Comparison of ENCODE assay signal across 16 cellular contexts in genomic region chr17:39781814-39782213, GRCh38. TPM values are rescaled to one million over a fixed set of nuclear protein-coding genes. Genes with fewer than 3 reads are reported as not detected.
A peak's percentile ranks its signal among the peaks of the same experiment; 100 is the strongest.
DNase-seq lines count a peak whose midpoint lies in the region; ATAC-seq, FAIRE-seq and TF ChIP-seq lines count a peak whose summit lies in the region.
"Had no signal": no experiment of that assay in that cellular context is flagged by ENCODE, and none has a peak within 500 bp of the region (broad histone marks: within the 10 kb centered on the region; RNA-seq: fewer than 3 reads in every experiment).

No MANE protein-coding gene starts in this region.

- no peak overlapping the region for H3K9ac ChIP-seq in BLaER1

- H3K9me3 ChIP-seq in BLaER1 = no peaks in the 10 kb centered on the region
- no peaks in the 10 kb centered on the region for H3K9me3 ChIP-seq in T-helper 17 cell (ENCODE audit: control insufficient read depth, low read length, poor library complexity, severe bottlenecking)
- H3K9me3 ChIP-seq in left lung = no peaks in the 10 kb centered on the region
- H3K9me3 ChIP-seq in suprapubic skin = no peaks in the 10 kb centered on the region
- H3K9me3 ChIP-seq: lower lobe of right lung, tibial nerve had no signal

- H3K27me3 Mint-ChIP-seq in T-helper 17 cell = no peaks in the 10 kb centered on the region

- H3K36me3 ChIP-seq in BLaER1 (no peaks in the 10 kb centered on the region), left lung (no peaks in the 10 kb centered on the region), suprapubic skin (no peaks in the 10 kb centered on the region)
- H3K36me3 ChIP-seq: lower lobe of right lung, tibial nerve had no signal

- intact Hi-C loops in left lung (cut with DNase I) = no loop called here

- TF ChIP-seq CTCF in left lung (IDR thresholded peaks at IDR 0.05) (no peak), suprapubic skin (IDR thresholded peaks at IDR 0.05) (no peak)

- WGBS in suprapubic skin = 36% methylated on average over 2 of the region's 2 CpGs

- H3K27me3 ChIP-seq in BLaER1 = no peaks in the 10 kb centered on the region
- H3K27me3 ChIP-seq in left lung = peaks cover 0 to 32% of the 10 kb centered on the region in 2 donors
- peaks cover 7% of the 10 kb centered on the region for H3K27me3 ChIP-seq in suprapubic skin

- peak overlapping the region; percentile 91 for H3K27ac Mint-ChIP-seq in T-helper 17 cell

- H3K4me1 ChIP-seq in BLaER1 (peaks cover 29% of the 10 kb centered on the region), left lung (peaks cover 8 to 26% of the 10 kb centered on the region in 2 donors), suprapubic skin (peaks cover 15% of the 10 kb centered on the region)
- H3K4me1 ChIP-seq: tibial nerve had no signal

- H3K4me3 ChIP-seq in BLaER1 (no peak overlapping the region), left lung (no peak overlapping the region), suprapubic skin (no peak overlapping the region)
- H3K4me3 ChIP-seq: lower lobe of right lung, tibial nerve had no signal

- TF ChIP-seq EP300 in suprapubic skin (IDR thresholded peaks at IDR 0.05) = no peak

- no peaks in the 10 kb centered on the region for H4K20me1 ChIP-seq in BLaER1

- peak overlapping the region; percentile 53; the same call in 1 of the 2 replicates for H3K4me2 ChIP-seq in BLaER1

- TF ChIP-seq POLR2A in GM12892 (IDR thresholded peaks at IDR 0.05; ENCODE audit: low read depth, low read length) (no peak), suprapubic skin (IDR thresholded peaks at IDR 0.05) (no peak)

- H3K36me3 Mint-ChIP-seq in T-helper 17 cell (ENCODE audit: low read depth) = peaks cover 8% of the 10 kb centered on the region

- H3K27ac ChIP-seq in BLaER1 (no peak overlapping the region), left lung (peak overlapping the region in 1 of 2 donors; percentile 65), suprapubic skin (no peak overlapping the region)
- H3K27ac ChIP-seq: lower lobe of right lung, tibial nerve had no signal

- peak; percentile 53 for FAIRE-seq in GM12892 (lab: Jason Lieb, UNC)

- ATAC-seq in T-helper 17 cell (no peak), left lung (peak; percentile 54), GM18867 (IDR thresholded peaks at IDR 0.05; ENCODE audit: unreplicated experiment) (no peak)
- no peak for ATAC-seq in activated CD4-positive, CD25-positive, alpha-beta regulatory T cell treated with anti-CD3 and anti-CD28 coated beads, Interleukin-2, amount 50 U/mL, for 24 hours
- ATAC-seq: SK-N-SH treated with all-trans-retinoic acid at 6 μM for 48 hours had no signal

- H3K4me3 Mint-ChIP-seq in T-helper 17 cell = peak overlapping the region; percentile 53
- H3K4me3 Mint-ChIP-seq: neural crest cell had no signal

- DNase-seq in GM12892 (ENCODE audit: insufficient read length) (no peak), T-helper 17 cell (no peak), left lung (no peak), suprapubic skin (ENCODE audit: low spot score in 2 of 2) (no peak), NCI-H2196 (lab: John Stamatoyannopoulos, UW; ENCODE audit: unreplicated experiment) (no peak)
- DNase-seq: central memory CD4-positive, alpha-beta T cell; lower lobe of right lung; NCI-H1436 treated with DMSO at 0.1 percent for 48 hours; right cardiac atrium; stimulated activated CD4-positive, alpha-beta T cell treated with anti-CD3 and anti-CD28 coated beads, Interleukin-2, amount 100 ng/mL, for 24 hours had no signal

- H3K4me1 Mint-ChIP-seq in T-helper 17 cell = peaks cover 36% of the 10 kb centered on the region
- H3K4me1 Mint-ChIP-seq: neural crest cell had no signal

RNA-seq across cellular contexts. Expression of gene GRB7, which starts 44.1 kb away (rescaled TPM):
- not detected for polyA plus RNA-seq in GM12892 (2012; ENCODE audit: missing spikeins)
- total RNA-seq in T-helper 17 cell = not detected
- 10 to 100 TPM; 12.4 to 31.9 TPM for total RNA-seq in left lung
- 100 to 1,000 TPM in 1 of 4 donors, 10 to 100 TPM in 3; 49.4 to 114 (median 72.4) TPM for total RNA-seq in suprapubic skin
- total RNA-seq: neural crest cell had no signal

RNA-seq across cellular contexts. Expression of gene MIEN1, which starts 51.5 kb away (rescaled TPM):
- polyA plus RNA-seq in GM12892 (2012; ENCODE audit: missing spikeins) = 51.1 TPM
- total RNA-seq in T-helper 17 cell = 10 to 100 TPM; 36.9 to 41.8 TPM
- 10 to 100 TPM; 45.6 to 57.9 TPM for total RNA-seq in left lung
- total RNA-seq in suprapubic skin = 10 to 100 TPM; 43.6 to 54.1 (median 52.1) TPM

Comparison
In these comparisons a context has a peak if more than half of its experiments do, and no peak if none do; other contexts are left out.
1. RNA of gene GRB7, which starts 44.1 kb away (total RNA-seq): 49.4 to 114 TPM in suprapubic skin and 12.4 to 31.9 TPM in left lung; not detected in T-helper 17 cell; every median in the first group is over 10 times any median in the second.